26 cellular contexts compared by ENCODE assay signal in the genomic region with DNA sequence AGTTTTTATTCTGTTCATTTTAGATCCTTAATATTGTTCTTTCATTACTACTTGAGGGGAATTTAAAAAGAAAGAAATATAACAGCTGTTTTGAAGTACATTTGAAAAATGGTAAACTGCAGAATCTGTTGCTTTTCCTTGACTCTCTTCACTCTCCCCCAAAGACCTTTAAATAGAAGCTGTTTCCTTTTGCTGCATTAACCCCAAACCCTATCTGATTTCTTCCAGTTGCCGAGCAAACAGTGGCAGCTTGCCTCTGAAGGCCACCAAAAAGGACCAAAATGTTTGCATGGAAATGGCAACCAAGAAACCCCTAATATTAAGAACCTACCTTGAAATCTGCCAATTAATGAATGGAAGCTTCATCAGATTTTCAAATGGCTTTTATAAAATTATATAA. TPM values are rescaled to one million over a fixed set of nuclear protein-coding genes. Genes with fewer than 3 reads are reported as not detected.
DNase-seq lines count a peak whose midpoint lies in the region; ATAC-seq and TF ChIP-seq lines count a peak whose summit lies in the region.
"Had no signal": no experiment of that assay in that cellular context is flagged by ENCODE, and none has a peak within 500 bp of the region (broad histone marks: within the 10 kb centered on the region; RNA-seq: fewer than 3 reads in every experiment).

No MANE protein-coding gene starts in this region.

- peaks cover 93% of the 10 kb centered on the region for H3K79me2 ChIP-seq in osteoblast (ENCODE audit: insufficient read depth, low read length)

- H3K4me1 Mint-ChIP-seq in activated T-cell treated with anti-CD3 and anti-CD28 coated beads, Interleukin-2, amount 50 U/mL, for 4 hours (ENCODE audit: low read depth): peaks cover 69% of the 10 kb centered on the region
- H3K4me1 Mint-ChIP-seq in activated T-helper 2 cell treated with anti-CD3 and anti-CD28 coated beads, Interferon-gamma antibody, Interleukin-2, Interleukin-4, amounts not matched to agents 10 μg/mL and 5 μg/mL and 100 μg/mL, durations not matched to agents 14 hours and 24 hours and 36 hours (ENCODE audit: low read depth): peaks cover 68% of the 10 kb centered on the region

- H2AFZ ChIP-seq in osteoblast (ENCODE audit: low read length): no peak overlapping the region
- H2AFZ ChIP-seq: GM23338 had no signal

- TF ChIP-seq CTCF in osteoblast (IDR thresholded peaks at IDR 0.05; ENCODE audit: extremely low read depth, low read depth, low read length): no peak

- H3K4me1 ChIP-seq in osteoblast (ENCODE audit: insufficient read depth, low read length): peaks cover 17% of the 10 kb centered on the region

- no peak for DNase-seq in activated T-cell treated with anti-CD3 and anti-CD28 coated beads, Interleukin-2, amount 50 U/mL, for 4 hours
- DNase-seq in activated T-cell treated with anti-CD3 and anti-CD28 coated beads, Interleukin-2, amount 50 U/mL, for 48 hours: no peak
- DNase-seq in Jurkat, Clone E6-1 (ENCODE audit: low read depth, low spot score): peak; percentile 32
- DNase-seq in activated T-helper 2 cell treated with anti-CD3 and anti-CD28 coated beads, Interferon-gamma antibody, Interleukin-2, Interleukin-4, amounts not matched to agents 10 μg/mL and 5 μg/mL and 100 μg/mL, durations not matched to agents 14 hours and 24 hours and 36 hours (ENCODE audit: low spot score): no peak
- no peak for DNase-seq in osteoblast (ENCODE audit: insufficient read length, low spot score, missing footprints)
- DNase-seq in activated CD8-positive, alpha-beta memory T cell treated with anti-CD3 and anti-CD28 coated beads, Interleukin-2, amount 50 U/mL, for 4 hours: no peak
- DNase-seq in inferior parietal cortex (ENCODE audit: extremely low spot score): no peak
- DNase-seq: activated CD4-positive, CD25-positive, alpha-beta regulatory T cell; activated CD8-positive, alpha-beta memory T cell treated with anti-CD3 and anti-CD28 coated beads, Interleukin-2, amount 10 ng/mL, durations not matched to agents 7 days and 5 days; body of pancreas; effector memory CD8-positive, alpha-beta T cell; left colon; mesendoderm; MG63; NCI-H146; NCI-H226; NCI-H82; nephron progenitor cell; Peyer's patch; T-helper 9 cell; transverse colon had no signal

- H3K9me3 ChIP-seq in osteoblast (ENCODE audit: low read depth, low read length): no peaks in the 10 kb centered on the region
- H3K9me3 ChIP-seq: body of pancreas, MG63, Peyer's patch, SJCRH30, transverse colon had no signal

- no peaks in the 10 kb centered on the region for H3K27me3 Mint-ChIP-seq in activated T-cell treated with anti-CD3 and anti-CD28 coated beads, Interleukin-2, amount 50 U/mL, for 4 hours (ENCODE audit: low read depth)
- H3K27me3 Mint-ChIP-seq in activated T-helper 2 cell treated with anti-CD3 and anti-CD28 coated beads, Interferon-gamma antibody, Interleukin-2, Interleukin-4, amounts not matched to agents 10 μg/mL and 5 μg/mL and 100 μg/mL, durations not matched to agents 14 hours and 24 hours and 36 hours (ENCODE audit: low read depth): no peaks in the 10 kb centered on the region
- H3K27me3 Mint-ChIP-seq: activated CD8-positive, alpha-beta memory T cell treated with anti-CD3 and anti-CD28 coated beads, Interleukin-2, amount 10 ng/mL, durations not matched to agents 7 days and 5 days; effector memory CD8-positive, alpha-beta T cell; progenitor cell of endocrine pancreas had no signal

- H3K27me3 ChIP-seq in osteoblast (ENCODE audit: insufficient read depth, low read length): no peaks in the 10 kb centered on the region
- H3K27me3 ChIP-seq: body of pancreas, MG63, Peyer's patch, SJCRH30, transverse colon had no signal

- intact Hi-C loops in activated T-helper 2 cell treated with anti-CD3 and anti-CD28 coated beads, Interferon-gamma antibody, Interleukin-2, Interleukin-4, amounts not matched to agents 10 μg/mL and 5 μg/mL and 100 μg/mL, durations not matched to agents 14 hours and 24 hours and 36 hours (cut with micrococcal nuclease): no loop called here

- H3K9me3 Mint-ChIP-seq in activated T-cell treated with anti-CD3 and anti-CD28 coated beads, Interleukin-2, amount 50 U/mL, for 4 hours: no peaks in the 10 kb centered on the region
- H3K9me3 Mint-ChIP-seq in activated T-helper 2 cell treated with anti-CD3 and anti-CD28 coated beads, Interferon-gamma antibody, Interleukin-2, Interleukin-4, amounts not matched to agents 10 μg/mL and 5 μg/mL and 100 μg/mL, durations not matched to agents 14 hours and 24 hours and 36 hours: no peaks in the 10 kb centered on the region
- H3K9me3 Mint-ChIP-seq: effector memory CD8-positive, alpha-beta T cell; GM23338; nephron progenitor cell had no signal

- H3K27ac ChIP-seq in osteoblast (ENCODE audit: low read depth, low read length): no peak overlapping the region
- H3K27ac ChIP-seq: Peyer's patch, SJCRH30, transverse colon had no signal

- peak overlapping the region; percentile 42 for H3K4me2 ChIP-seq in osteoblast (ENCODE audit: insufficient read depth, low read length)
- H3K4me2 ChIP-seq: GM23338 had no signal

- no peaks in the 10 kb centered on the region for H3K36me3 ChIP-seq in osteoblast (ENCODE audit: insufficient read depth, low read length)
- H3K36me3 ChIP-seq: MG63, Peyer's patch, transverse colon had no signal

- no peak overlapping the region for H3K4me3 ChIP-seq in Jurkat, Clone E6-1 (ENCODE audit: low read length)
- no peak overlapping the region for H3K4me3 ChIP-seq in osteoblast (ENCODE audit: insufficient read depth, low read length)
- H3K4me3 ChIP-seq: body of pancreas, GM12878, GM23338, MG63, Peyer's patch, SJCRH30, transverse colon had no signal

- peaks cover 6% of the 10 kb centered on the region for H3K36me3 Mint-ChIP-seq in activated T-cell treated with anti-CD3 and anti-CD28 coated beads, Interleukin-2, amount 50 U/mL, for 4 hours (ENCODE audit: insufficient read depth)
- H3K36me3 Mint-ChIP-seq in activated T-helper 2 cell treated with anti-CD3 and anti-CD28 coated beads, Interferon-gamma antibody, Interleukin-2, Interleukin-4, amounts not matched to agents 10 μg/mL and 5 μg/mL and 100 μg/mL, durations not matched to agents 14 hours and 24 hours and 36 hours (ENCODE audit: low read depth): peaks cover 73% of the 10 kb centered on the region

- H3K27ac Mint-ChIP-seq in activated T-helper 2 cell treated with anti-CD3 and anti-CD28 coated beads, Interferon-gamma antibody, Interleukin-2, Interleukin-4, amounts not matched to agents 10 μg/mL and 5 μg/mL and 100 μg/mL, durations not matched to agents 14 hours and 24 hours and 36 hours: peak overlapping the region; percentile 60
- H3K27ac Mint-ChIP-seq: activated CD8-positive, alpha-beta memory T cell treated with anti-CD3 and anti-CD28 coated beads, Interleukin-2, amount 10 ng/mL, durations not matched to agents 7 days and 5 days; GM23338; nephron progenitor cell; progenitor cell of endocrine pancreas had no signal

- peak overlapping the region; percentile 0 for H3K4me3 Mint-ChIP-seq in activated T-cell treated with anti-CD3 and anti-CD28 coated beads, Interleukin-2, amount 50 U/mL, for 4 hours
- peak overlapping the region; percentile 60 for H3K4me3 Mint-ChIP-seq in activated T-helper 2 cell treated with anti-CD3 and anti-CD28 coated beads, Interferon-gamma antibody, Interleukin-2, Interleukin-4, amounts not matched to agents 10 μg/mL and 5 μg/mL and 100 μg/mL, durations not matched to agents 14 hours and 24 hours and 36 hours (ENCODE audit: low read depth)
- H3K4me3 Mint-ChIP-seq: activated CD8-positive, alpha-beta memory T cell treated with anti-CD3 and anti-CD28 coated beads, Interleukin-2, amount 10 ng/mL, durations not matched to agents 7 days and 5 days; effector memory CD8-positive, alpha-beta T cell; GM23338; nephron progenitor cell had no signal

- H4K20me1 ChIP-seq in osteoblast (ENCODE audit: insufficient read depth, low read length): peaks cover 33% of the 10 kb centered on the region

- ATAC-seq in activated T-cell treated with anti-CD3 and anti-CD28 coated beads, Interleukin-2, amount 50 U/mL, for 4 hours: no peak
- no peak for ATAC-seq in GM21528 (IDR thresholded peaks at IDR 0.05; ENCODE audit: low FRiP score, unreplicated experiment)
- ATAC-seq: activated CD8-positive, alpha-beta memory T cell treated with anti-CD3 and anti-CD28 coated beads, Interleukin-2, amount 10 ng/mL, durations not matched to agents 7 days and 5 days; body of pancreas; effector memory CD8-positive, alpha-beta T cell; GM23338; left colon had no signal

RNA-seq across cellular contexts. Expression of gene PRKCA, which starts 37.1 kb away (rescaled TPM):
- total RNA-seq in activated T-cell treated with anti-CD3 and anti-CD28 coated beads, Interleukin-2, amount 50 U/mL, for 4 hours: 100 to 1,000 TPM in 1 of 3 donors, 10 to 100 TPM in 2; 79.4 to 114 (median 95.3) TPM
- polyA plus RNA-seq in Jurkat, Clone E6-1 (2012; ENCODE audit: insufficient read depth, insufficient read length): 22.2 TPM
- 268 and 272 TPM in 2 replicates for total RNA-seq in activated T-helper 2 cell treated with anti-CD3 and anti-CD28 coated beads, Interferon-gamma antibody, Interleukin-2, Interleukin-4, amounts not matched to agents 10 μg/mL and 5 μg/mL and 100 μg/mL, durations not matched to agents 14 hours and 24 hours and 36 hours
- 42.7 and 46.0 TPM in 2 replicates for total RNA-seq in osteoblast
